Comparison of ENCODE assay signal across 1 cellular context in the genomic region with DNA sequence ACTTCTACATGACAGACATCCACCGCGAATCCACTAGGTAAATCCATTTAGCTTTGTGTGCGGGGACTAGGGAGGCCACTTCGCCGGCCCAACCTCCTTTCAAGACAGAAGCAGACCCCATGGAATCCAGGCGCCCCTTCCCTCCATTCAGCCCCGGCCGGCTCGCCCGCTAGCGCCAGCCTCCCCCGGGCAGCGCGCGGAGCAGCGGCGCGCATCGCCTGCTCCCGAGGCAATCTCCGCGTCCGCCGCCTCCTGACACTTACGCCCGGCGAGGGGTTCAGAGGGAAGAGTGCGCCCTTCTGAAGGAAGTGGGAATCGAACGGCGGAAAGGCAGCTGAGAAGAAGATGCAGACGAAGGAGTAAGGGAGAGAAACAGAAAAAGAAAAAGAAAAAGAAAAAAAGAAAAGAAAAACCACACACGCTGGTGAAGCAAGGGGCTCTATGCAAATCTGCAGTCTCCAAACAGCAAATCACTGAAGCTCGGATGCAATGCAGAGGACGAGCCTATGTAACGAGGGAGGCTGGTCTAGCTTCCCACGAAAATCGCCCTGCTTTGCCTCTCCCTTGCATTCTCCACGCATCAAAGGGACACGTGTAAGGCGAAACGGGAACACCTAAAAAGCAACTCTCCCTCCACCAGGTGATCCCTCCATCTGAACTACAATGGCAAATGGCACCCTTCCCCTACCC.
TF ChIP-seq lines count a peak whose summit lies in the region.

No MANE protein-coding gene starts in this region.

TF ChIP-seq in H1, 55 proteins besides CTCF, POLR2A, EP300 and RAD21 (continued from another document):
- TF ChIP-seq, protein P1, sequence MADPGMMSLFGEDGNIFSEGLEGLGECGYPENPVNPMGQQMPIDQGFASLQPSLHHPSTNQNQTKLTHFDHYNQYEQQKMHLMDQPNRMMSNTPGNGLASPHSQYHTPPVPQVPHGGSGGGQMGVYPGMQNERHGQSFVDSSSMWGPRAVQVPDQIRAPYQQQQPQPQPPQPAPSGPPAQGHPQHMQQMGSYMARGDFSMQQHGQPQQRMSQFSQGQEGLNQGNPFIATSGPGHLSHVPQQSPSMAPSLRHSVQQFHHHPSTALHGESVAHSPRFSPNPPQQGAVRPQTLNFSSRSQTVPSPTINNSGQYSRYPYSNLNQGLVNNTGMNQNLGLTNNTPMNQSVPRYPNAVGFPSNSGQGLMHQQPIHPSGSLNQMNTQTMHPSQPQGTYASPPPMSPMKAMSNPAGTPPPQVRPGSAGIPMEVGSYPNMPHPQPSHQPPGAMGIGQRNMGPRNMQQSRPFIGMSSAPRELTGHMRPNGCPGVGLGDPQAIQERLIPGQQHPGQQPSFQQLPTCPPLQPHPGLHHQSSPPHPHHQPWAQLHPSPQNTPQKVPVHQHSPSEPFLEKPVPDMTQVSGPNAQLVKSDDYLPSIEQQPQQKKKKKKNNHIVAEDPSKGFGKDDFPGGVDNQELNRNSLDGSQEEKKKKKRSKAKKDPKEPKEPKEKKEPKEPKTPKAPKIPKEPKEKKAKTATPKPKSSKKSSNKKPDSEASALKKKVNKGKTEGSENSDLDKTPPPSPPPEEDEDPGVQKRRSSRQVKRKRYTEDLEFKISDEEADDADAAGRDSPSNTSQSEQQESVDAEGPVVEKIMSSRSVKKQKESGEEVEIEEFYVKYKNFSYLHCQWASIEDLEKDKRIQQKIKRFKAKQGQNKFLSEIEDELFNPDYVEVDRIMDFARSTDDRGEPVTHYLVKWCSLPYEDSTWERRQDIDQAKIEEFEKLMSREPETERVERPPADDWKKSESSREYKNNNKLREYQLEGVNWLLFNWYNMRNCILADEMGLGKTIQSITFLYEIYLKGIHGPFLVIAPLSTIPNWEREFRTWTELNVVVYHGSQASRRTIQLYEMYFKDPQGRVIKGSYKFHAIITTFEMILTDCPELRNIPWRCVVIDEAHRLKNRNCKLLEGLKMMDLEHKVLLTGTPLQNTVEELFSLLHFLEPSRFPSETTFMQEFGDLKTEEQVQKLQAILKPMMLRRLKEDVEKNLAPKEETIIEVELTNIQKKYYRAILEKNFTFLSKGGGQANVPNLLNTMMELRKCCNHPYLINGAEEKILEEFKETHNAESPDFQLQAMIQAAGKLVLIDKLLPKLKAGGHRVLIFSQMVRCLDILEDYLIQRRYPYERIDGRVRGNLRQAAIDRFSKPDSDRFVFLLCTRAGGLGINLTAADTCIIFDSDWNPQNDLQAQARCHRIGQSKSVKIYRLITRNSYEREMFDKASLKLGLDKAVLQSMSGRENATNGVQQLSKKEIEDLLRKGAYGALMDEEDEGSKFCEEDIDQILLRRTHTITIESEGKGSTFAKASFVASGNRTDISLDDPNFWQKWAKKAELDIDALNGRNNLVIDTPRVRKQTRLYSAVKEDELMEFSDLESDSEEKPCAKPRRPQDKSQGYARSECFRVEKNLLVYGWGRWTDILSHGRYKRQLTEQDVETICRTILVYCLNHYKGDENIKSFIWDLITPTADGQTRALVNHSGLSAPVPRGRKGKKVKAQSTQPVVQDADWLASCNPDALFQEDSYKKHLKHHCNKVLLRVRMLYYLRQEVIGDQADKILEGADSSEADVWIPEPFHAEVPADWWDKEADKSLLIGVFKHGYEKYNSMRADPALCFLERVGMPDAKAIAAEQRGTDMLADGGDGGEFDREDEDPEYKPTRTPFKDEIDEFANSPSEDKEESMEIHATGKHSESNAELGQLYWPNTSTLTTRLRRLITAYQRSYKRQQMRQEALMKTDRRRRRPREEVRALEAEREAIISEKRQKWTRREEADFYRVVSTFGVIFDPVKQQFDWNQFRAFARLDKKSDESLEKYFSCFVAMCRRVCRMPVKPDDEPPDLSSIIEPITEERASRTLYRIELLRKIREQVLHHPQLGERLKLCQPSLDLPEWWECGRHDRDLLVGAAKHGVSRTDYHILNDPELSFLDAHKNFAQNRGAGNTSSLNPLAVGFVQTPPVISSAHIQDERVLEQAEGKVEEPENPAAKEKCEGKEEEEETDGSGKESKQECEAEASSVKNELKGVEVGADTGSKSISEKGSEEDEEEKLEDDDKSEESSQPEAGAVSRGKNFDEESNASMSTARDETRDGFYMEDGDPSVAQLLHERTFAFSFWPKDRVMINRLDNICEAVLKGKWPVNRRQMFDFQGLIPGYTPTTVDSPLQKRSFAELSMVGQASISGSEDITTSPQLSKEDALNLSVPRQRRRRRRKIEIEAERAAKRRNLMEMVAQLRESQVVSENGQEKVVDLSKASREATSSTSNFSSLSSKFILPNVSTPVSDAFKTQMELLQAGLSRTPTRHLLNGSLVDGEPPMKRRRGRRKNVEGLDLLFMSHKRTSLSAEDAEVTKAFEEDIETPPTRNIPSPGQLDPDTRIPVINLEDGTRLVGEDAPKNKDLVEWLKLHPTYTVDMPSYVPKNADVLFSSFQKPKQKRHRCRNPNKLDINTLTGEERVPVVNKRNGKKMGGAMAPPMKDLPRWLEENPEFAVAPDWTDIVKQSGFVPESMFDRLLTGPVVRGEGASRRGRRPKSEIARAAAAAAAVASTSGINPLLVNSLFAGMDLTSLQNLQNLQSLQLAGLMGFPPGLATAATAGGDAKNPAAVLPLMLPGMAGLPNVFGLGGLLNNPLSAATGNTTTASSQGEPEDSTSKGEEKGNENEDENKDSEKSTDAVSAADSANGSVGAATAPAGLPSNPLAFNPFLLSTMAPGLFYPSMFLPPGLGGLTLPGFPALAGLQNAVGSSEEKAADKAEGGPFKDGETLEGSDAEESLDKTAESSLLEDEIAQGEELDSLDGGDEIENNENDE (IDR thresholded peaks at IDR 0.05; ENCODE audit: insufficient replicate concordance, low read length): no peak
- TF ChIP-seq SUZ12 (IDR thresholded peaks at IDR 0.05; ENCODE audit: low read length) (peak; percentile 47), CTBP2 (IDR thresholded peaks at IDR 0.05; ENCODE audit: borderline replicate concordance, insufficient read depth, insufficient read length, low read length) (peak; percentile 77), KDM1A (IDR thresholded peaks at IDR 0.05; ENCODE audit: borderline replicate concordance, low read length) (no peak), GTF2F1 (IDR thresholded peaks at IDR 0.05; ENCODE audit: borderline replicate concordance, low read depth, low read length) (no peak), CHD1 (IDR thresholded peaks at IDR 0.05; ENCODE audit: low read depth, low read length) (peak; percentile 85)
- TF ChIP-seq, protein P2, sequence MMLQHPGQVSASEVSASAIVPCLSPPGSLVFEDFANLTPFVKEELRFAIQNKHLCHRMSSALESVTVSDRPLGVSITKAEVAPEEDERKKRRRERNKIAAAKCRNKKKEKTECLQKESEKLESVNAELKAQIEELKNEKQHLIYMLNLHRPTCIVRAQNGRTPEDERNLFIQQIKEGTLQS (IDR thresholded peaks at IDR 0.05; ENCODE audit: insufficient read depth, low read depth, low read length): no peak
